ENCODE assay signal across 13 cellular contexts in genomic region chr15:50676799-50677483, GRCh38. TPM values are rescaled to one million over a fixed set of nuclear protein-coding genes. Genes with fewer than 3 reads are reported as not detected.
DNase-seq lines count a peak whose midpoint lies in the region; ATAC-seq and TF ChIP-seq lines count a peak whose summit lies in the region.
"Had no signal": no experiment of that assay in that cellular context is flagged by ENCODE, and none has a peak within 500 bp of the region (broad histone marks: within the 10 kb centered on the region; RNA-seq: fewer than 3 reads in every experiment).

No MANE protein-coding gene starts in this region.

- peaks cover 0 to 12% of the 10 kb centered on the region in 2 experiments; a peak in 2 of 4 replicates for H3K4me1 ChIP-seq in HCT116 (ENCODE audit: control insufficient read depth in 1 of 2, insufficient read depth in 2 of 2, low read length in 2 of 2)

- TF ChIP-seq RAD21 in HCT116 (IDR thresholded peaks at IDR 0.05; ENCODE audit: low read depth), result no peak

- H3K4me3 ChIP-seq in AG04450 (ENCODE audit: low read depth, low read length) (no peak overlapping the region), HCT116 (replicated peaks in 1 of 2; ENCODE audit: low read depth in 1 of 2, low read length in 2 of 2) (no peak overlapping the region), astrocyte of the spinal cord (ENCODE audit: low read depth, low read length) (no peak overlapping the region), dorsolateral prefrontal cortex (no peak overlapping the region)
- H3K4me3 ChIP-seq: gastrocnemius medialis had no signal

- ATAC-seq in HCT116 (peak; percentile 58; the same call in 1 of the 2 replicates), left lobe of liver (peak; percentile 37), HG03520 (IDR thresholded peaks at IDR 0.05; ENCODE audit: unreplicated experiment) (no peak)
- no peak for ATAC-seq in stimulated activated naive CD8-positive, alpha-beta T cell treated with anti-CD3 and anti-CD28 coated beads, Interleukin-15, Interleukin-2, amounts not matched to agents 100 U/mL and 50 U/mL, for 24 hours
- ATAC-seq: gastrocnemius medialis; naive thymus-derived CD8-positive, alpha-beta T cell had no signal

- no peaks in the 10 kb centered on the region for H3K9me2 ChIP-seq in HCT116 (ENCODE audit: insufficient read depth)

- BruUV-seq in HCT116 (replicated peaks; lab: Mats Ljungman, UMichigan), result no TSS peak

- H3K9me3 ChIP-seq in AG04450 (ENCODE audit: control insufficient read depth, insufficient read depth, low read length), result no peaks in the 10 kb centered on the region
- H3K9me3 ChIP-seq in HCT116 (ENCODE audit: control insufficient read depth in 1 of 2, insufficient read depth in 1 of 2, low read depth in 1 of 2, low read length in 2 of 2), result no peaks in the 10 kb centered on the region
- H3K9me3 ChIP-seq: gastrocnemius medialis had no signal

- TF ChIP-seq CTCF in AG04450 (IDR thresholded peaks at IDR 0.05; ENCODE audit: low read depth, low read length), result no peak
- TF ChIP-seq CTCF in HCT116 (IDR thresholded peaks at IDR 0.05 in 2 of 3, conservative IDR thresholded peaks at IDR 0.05 in 1 of 3; ENCODE audit: borderline replicate concordance in 1 of 3, insufficient read depth in 1 of 3, low read depth in 2 of 3, low read length in 2 of 3), result no peak
- TF ChIP-seq CTCF in astrocyte of the spinal cord (IDR thresholded peaks at IDR 0.05; ENCODE audit: low read depth, low read length), result no peak
- no peak for TF ChIP-seq CTCF in dorsolateral prefrontal cortex (IDR thresholded peaks at IDR 0.05 in 54 of 56, conservative IDR thresholded peaks at IDR 0.05 in 2 of 56; ENCODE audit: low read depth in 1 of 56, partially characterized antibody in 56 of 56)

- RAD21 ChIA-PET in HCT116 (lab: Charles Lee; ENCODE audit: low non-redundant PET in 1 of 2, low total read pairs in 2 of 2, uncharacterized antibody in 2 of 2, unreplicated experiment in 2 of 2), result no interaction called here

- no peak for DNase-seq in AG04450 (ENCODE audit: low read depth, low spot score)
- DNase-seq in HCT116 (ENCODE audit: low read depth, low spot score), result no peak
- peak; percentile 33 for DNase-seq in astrocyte of the spinal cord (ENCODE audit: low read depth, low spot score)
- DNase-seq in left lobe of liver (ENCODE audit: low spot score), result no peak
- no peak for DNase-seq in stimulated activated naive CD8-positive, alpha-beta T cell treated with anti-CD3 and anti-CD28 coated beads, Interleukin-15, Interleukin-2, amounts not matched to agents 100 U/mL and 50 U/mL, for 24 hours
- no peak for DNase-seq in medulla oblongata (ENCODE audit: extremely low spot score)
- DNase-seq in dorsolateral prefrontal cortex, result no peak
- DNase-seq: DMS153; gastrocnemius medialis; naive thymus-derived CD8-positive, alpha-beta T cell; NCI-H774 had no signal

- H3K27ac ChIP-seq in AG04450 (ENCODE audit: low read depth, low read length) (peak overlapping the region; percentile 49), HCT116 (ENCODE audit: low read depth, low read length) (no peak overlapping the region), dorsolateral prefrontal cortex (no peak overlapping the region)
- H3K27ac ChIP-seq: gastrocnemius medialis, VCaP had no signal

- H3K9ac ChIP-seq in HCT116 (ENCODE audit: low read length), result no peak overlapping the region

- H3K27me3 ChIP-seq in AG04450 (ENCODE audit: control insufficient read depth, insufficient read depth, low read length) (no peaks in the 10 kb centered on the region), HCT116 (ENCODE audit: insufficient read depth, low read length) (no peaks in the 10 kb centered on the region), dorsolateral prefrontal cortex (no peaks in the 10 kb centered on the region)
- H3K27me3 ChIP-seq: gastrocnemius medialis had no signal

- TF ChIP-seq POLR2A in HCT116 (IDR thresholded peaks at IDR 0.05; ENCODE audit: borderline replicate concordance, extremely low read depth, insufficient read depth, insufficient read length), result no peak

- no peak overlapping the region for H2AFZ ChIP-seq in HCT116 (ENCODE audit: low read depth, low read length, poor library complexity, severe bottlenecking)

- peaks cover 98% of the 10 kb centered on the region for H3K79me2 ChIP-seq in HCT116 (ENCODE audit: insufficient read depth, low read length)

- intact Hi-C loops in HCT116 (cut with micrococcal nuclease), result no loop called here
- intact Hi-C loops in dorsolateral prefrontal cortex (cut with DNase I), result loop anchor here in 1 of 2 donors (1.0 kb wide), 1 partner anchor 8 kb away; no protein-coding TSS in a partner anchor

- in situ Hi-C loops in astrocyte of the spinal cord (cut with HindIII; ENCODE audit: low sequenced_read_pairs), result no loop called here

- POLR2A ChIA-PET in AG04450 (lab: Yijun Ruan, JAX), result interaction anchor here (0.5 kb wide), 1 partner anchor 225 kb away, joined by 5 read pairs; no protein-coding TSS in a partner anchor
- POLR2A ChIA-PET in HCT116 (lab: Charles Lee), result no interaction called here

- H3K4me2 ChIP-seq in HCT116 (ENCODE audit: low read length), result peak overlapping the region; percentile 27; the same call in 1 of the 2 replicates

- H4K20me1 ChIP-seq in HCT116 (ENCODE audit: insufficient read depth), result peaks cover 17% of the 10 kb centered on the region

- CTCF ChIA-PET in AG04450 (lab: Charles Lee) (interaction anchor here (2.7 to 4.3 kb wide), 4 partner anchors 201 to 232 kb away, joined by 7 to 66 read pairs (median 14); partner anchors contain the start of gene AP4E1), HCT116 (lab: Charles Lee) (no interaction called here)

- H3K36me3 ChIP-seq in HCT116 (ENCODE audit: control insufficient read depth in 1 of 2, insufficient read depth in 2 of 2, low read length in 2 of 2), result peaks cover 3% of the 10 kb centered on the region in 2 experiments; a peak in 1 of 4 replicates
- H3K36me3 ChIP-seq: gastrocnemius medialis had no signal

TF ChIP-seq in HCT116, 20 proteins besides CTCF, POLR2A, EP300 and RAD21 (continues in another document):
- no peak for TF ChIP-seq ZBTB33 (IDR thresholded peaks at IDR 0.05; ENCODE audit: extremely low read depth, insufficient replicate concordance, low read length)
- TF ChIP-seq ZNF274 (IDR thresholded peaks at IDR 0.05; ENCODE audit: low read depth, low read length), result no peak
- no peak for TF ChIP-seq EGR1 (IDR thresholded peaks at IDR 0.05; ENCODE audit: low read depth)
- no peak for TF ChIP-seq SRF (IDR thresholded peaks at IDR 0.05; ENCODE audit: low read depth)
- TF ChIP-seq EZH2 (IDR thresholded peaks at IDR 0.05), result no peak
- no peak for TF ChIP-seq ELF1 (IDR thresholded peaks at IDR 0.05; ENCODE audit: borderline replicate concordance, low read depth)
- no peak for TF ChIP-seq CBX3 (IDR thresholded peaks at IDR 0.05; ENCODE audit: low read depth)
- TF ChIP-seq ATF3 (IDR thresholded peaks at IDR 0.05), result no peak
- TF ChIP-seq TCF7L2 (IDR thresholded peaks at IDR 0.05; ENCODE audit: borderline replicate concordance, extremely low read depth, insufficient read depth, insufficient read length), result no peak
- TF ChIP-seq CEBPB (IDR thresholded peaks at IDR 0.05; ENCODE audit: low read depth), result no peak
- no peak for TF ChIP-seq SIN3A (IDR thresholded peaks at IDR 0.05; ENCODE audit: low read depth)
- no peak for TF ChIP-seq EZH2phosphoT487 (IDR thresholded peaks at IDR 0.05; ENCODE audit: borderline replicate concordance)

RNA-seq across cellular contexts. Expression of gene TRPM7, which starts 9.7 kb away (rescaled TPM):
- polyA plus RNA-seq in AG04450 (2011; rRNA removed), result 21.1 and 31.2 TPM in 2 replicates
- polyA minus RNA-seq in AG04450 (2011; rRNA and poly(A)+ RNA removed), result 21.0 and 40.2 TPM in 2 replicates
- 26.3 TPM for total RNA-seq in HCT116 (2021; ENCODE audit: unreplicated experiment)
- polyA plus RNA-seq in HCT116 (2012), result 4.0 and 6.4 TPM in 2 replicates
- total RNA-seq in left lobe of liver, result 21.6 TPM
- total RNA-seq in dorsolateral prefrontal cortex, result 10 to 100 TPM; 25.9 to 59.0 (median 38.1) TPM

Comparison
In these comparisons a context has a peak if more than half of its experiments do, and no peak if none do; other contexts are left out.
1. ATAC-seq: peak in HCT116 (single experiment) and left lobe of liver (single experiment); none in HG03520 (single experiment) and stimulated activated naive CD8-positive, alpha-beta T cell treated with anti-CD3 and anti-CD28 coated beads, Interleukin-15, Interleukin-2, amounts not matched to agents 100 U/mL and 50 U/mL, for 24 hours (single experiment).